In genomic region chr7:115672024-115672423, GRCh38 we compare ENCODE assay signal across 15 cellular contexts.
"Had no signal": no experiment of that assay in that cellular context is flagged by ENCODE, and none has a peak within 500 bp of the region (broad histone marks: within the 10 kb centered on the region; RNA-seq: fewer than 3 reads in every experiment).

No MANE protein-coding gene starts in this region.

- ATAC-seq: lower lobe of right lung; naive thymus-derived CD4-positive, alpha-beta T cell; stimulated activated memory B cell treated with anti-CD40 and anti-IgM and Interleukin-4, amounts not matched to agents 10 μg/mL and 1 μg/mL and 100 μg/mL, for 72 hours; WTC11 had no signal

- H3K4me1 ChIP-seq: esophagus squamous epithelium, lower lobe of right lung, right atrium auricular region, spleen had no signal

- H3K9me3 Mint-ChIP-seq: activated CD4-positive, alpha-beta T cell treated with anti-CD3 and anti-CD28 coated beads, Interleukin-2, amount 10 ng/mL, durations not matched to agents 7 days and 5 days; activated naive CD4-positive, alpha-beta T cell treated with anti-CD3 and anti-CD28 coated beads, Interleukin-2, amount 50 U/mL, for 24 hours; naive thymus-derived CD4-positive, alpha-beta T cell; stimulated activated memory B cell treated with anti-CD40 and anti-IgM and Interleukin-4, amounts not matched to agents 10 μg/mL and 1 μg/mL and 100 μg/mL, for 72 hours; T-helper 1 cell treated with Interleukin-12 subunit alpha and Interleukin-12 subunit beta and Interleukin-4 antibody, amounts not matched to agents 30 μg/mL and 1 μg/mL, for 36 hours; WTC11 had no signal

- H3K27me3 ChIP-seq: esophagus squamous epithelium, right atrium auricular region, spleen, transverse colon had no signal

- H3K4me1 Mint-ChIP-seq: activated CD4-positive, alpha-beta T cell treated with anti-CD3 and anti-CD28 coated beads, Interleukin-2, amount 10 ng/mL, durations not matched to agents 7 days and 5 days; activated naive CD4-positive, alpha-beta T cell treated with anti-CD3 and anti-CD28 coated beads, Interleukin-2, amount 50 U/mL, for 24 hours; naive thymus-derived CD4-positive, alpha-beta T cell; stimulated activated memory B cell treated with anti-CD40 and anti-IgM and Interleukin-4, amounts not matched to agents 10 μg/mL and 1 μg/mL and 100 μg/mL, for 72 hours; WTC11 had no signal

- H3K27ac Mint-ChIP-seq: activated CD4-positive, alpha-beta T cell treated with anti-CD3 and anti-CD28 coated beads, Interleukin-2, amount 10 ng/mL, durations not matched to agents 7 days and 5 days; activated naive CD4-positive, alpha-beta T cell treated with anti-CD3 and anti-CD28 coated beads, Interleukin-2, amount 50 U/mL, for 24 hours; naive thymus-derived CD4-positive, alpha-beta T cell; stimulated activated memory B cell treated with anti-CD40 and anti-IgM and Interleukin-4, amounts not matched to agents 10 μg/mL and 1 μg/mL and 100 μg/mL, for 72 hours; T-helper 1 cell treated with Interleukin-12 subunit alpha and Interleukin-12 subunit beta and Interleukin-4 antibody, amounts not matched to agents 30 μg/mL and 1 μg/mL, for 36 hours; WTC11 had no signal

- H3K36me3 ChIP-seq: esophagus squamous epithelium, lower lobe of right lung, right atrium auricular region, spleen, transverse colon had no signal

- H3K36me3 Mint-ChIP-seq: activated naive CD4-positive, alpha-beta T cell treated with anti-CD3 and anti-CD28 coated beads, Interleukin-2, amount 50 U/mL, for 24 hours; naive thymus-derived CD4-positive, alpha-beta T cell; stimulated activated memory B cell treated with anti-CD40 and anti-IgM and Interleukin-4, amounts not matched to agents 10 μg/mL and 1 μg/mL and 100 μg/mL, for 72 hours; WTC11 had no signal

- H3K27ac ChIP-seq: esophagus squamous epithelium, lower lobe of right lung, right atrium auricular region, spleen, transverse colon had no signal

- H3K4me3 Mint-ChIP-seq: activated CD4-positive, alpha-beta T cell treated with anti-CD3 and anti-CD28 coated beads, Interleukin-2, amount 10 ng/mL, durations not matched to agents 7 days and 5 days; activated naive CD4-positive, alpha-beta T cell treated with anti-CD3 and anti-CD28 coated beads, Interleukin-2, amount 50 U/mL, for 24 hours; naive thymus-derived CD4-positive, alpha-beta T cell; stimulated activated memory B cell treated with anti-CD40 and anti-IgM and Interleukin-4, amounts not matched to agents 10 μg/mL and 1 μg/mL and 100 μg/mL, for 72 hours; T-helper 1 cell treated with Interleukin-12 subunit alpha and Interleukin-12 subunit beta and Interleukin-4 antibody, amounts not matched to agents 30 μg/mL and 1 μg/mL, for 36 hours; WTC11 had no signal

- H3K27me3 Mint-ChIP-seq: activated CD4-positive, alpha-beta T cell treated with anti-CD3 and anti-CD28 coated beads, Interleukin-2, amount 10 ng/mL, durations not matched to agents 7 days and 5 days; activated naive CD4-positive, alpha-beta T cell treated with anti-CD3 and anti-CD28 coated beads, Interleukin-2, amount 50 U/mL, for 24 hours; naive thymus-derived CD4-positive, alpha-beta T cell; stimulated activated memory B cell treated with anti-CD40 and anti-IgM and Interleukin-4, amounts not matched to agents 10 μg/mL and 1 μg/mL and 100 μg/mL, for 72 hours had no signal

- DNase-seq: activated CD4-positive, alpha-beta T cell treated with anti-CD3 and anti-CD28 coated beads, Interleukin-2, amount 10 ng/mL, durations not matched to agents 7 days and 5 days; activated effector memory CD4-positive, alpha-beta T cell treated with Interleukin-2 at 50 U/mL for 16 hours; anterior cingulate cortex; esophagus squamous epithelium; hypothalamus; lower lobe of right lung; naive thymus-derived CD4-positive, alpha-beta T cell; spleen; stimulated activated CD4-positive, alpha-beta T cell treated with anti-CD3 and anti-CD28 coated beads, Interleukin-1b, Interleukin-23, amount 100 ng/mL, for 48 hours; transverse colon had no signal

- H3K4me3 ChIP-seq: esophagus squamous epithelium, lower lobe of right lung, right atrium auricular region, spleen, transverse colon had no signal
